Comparison of ENCODE assay signal across 1 cellular context in the genomic region with DNA sequence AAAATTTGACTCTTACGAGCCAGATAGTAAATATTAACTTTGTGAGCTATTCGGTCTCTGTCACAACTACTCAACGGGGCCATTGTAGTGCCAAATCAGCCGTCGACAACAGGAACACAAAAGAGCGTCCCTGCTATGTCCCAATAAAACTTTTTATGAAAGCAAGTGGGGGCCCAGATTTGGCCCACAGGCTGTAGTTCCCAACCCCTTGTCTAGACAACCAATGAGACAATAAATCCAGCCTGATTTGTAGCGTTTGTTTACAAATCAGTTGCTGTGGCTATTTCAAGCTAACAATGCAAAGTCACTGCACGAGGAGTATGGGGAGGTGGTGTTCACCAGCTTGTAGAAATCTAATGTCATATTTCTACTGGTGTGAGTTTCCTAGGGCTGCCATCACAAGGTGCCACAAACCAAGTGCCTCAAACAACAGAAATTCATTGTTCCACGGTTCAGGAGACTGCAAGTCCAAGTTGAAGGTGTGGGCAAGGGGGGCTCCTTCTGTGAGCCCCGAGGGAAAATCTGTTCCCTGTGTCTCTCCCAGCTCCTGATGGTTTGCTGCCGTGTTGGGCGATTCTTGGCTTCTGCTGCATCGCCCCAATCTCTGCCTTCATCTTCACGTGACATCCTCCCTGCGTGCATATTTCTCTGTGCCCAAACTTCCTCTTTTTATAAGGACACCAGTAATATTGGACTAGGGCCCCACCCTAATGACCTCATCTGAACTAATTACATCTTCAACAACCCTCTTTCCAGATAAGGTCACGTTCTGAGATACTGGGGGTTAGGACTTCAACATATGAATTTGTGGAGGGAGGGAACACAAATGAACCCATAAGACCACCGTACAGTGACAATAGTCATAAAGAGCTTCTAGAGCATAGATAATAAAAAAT.
TF ChIP-seq lines count a peak whose summit lies in the region.

No MANE protein-coding gene starts in this region.

TF ChIP-seq in K562, 482 proteins besides CTCF, POLR2A, EP300 and RAD21 (continued from another document and continues in another):
- peak; percentile 52 to 76; a peak in 3 of 4 replicates for TF ChIP-seq FOXK2 (conservative IDR thresholded peaks at IDR 0.05 in 1 of 2, IDR thresholded peaks at IDR 0.05 in 1 of 2; ENCODE audit: low read depth in 2 of 2)
- peak; percentile 78; the same call in 1 of the 2 replicates for TF ChIP-seq SREBF1 (IDR thresholded peaks at IDR 0.05; ENCODE audit: borderline replicate concordance, low read depth, low read length)
- no peak for TF ChIP-seq TFAM (CRISPR knock-in tag; conservative IDR thresholded peaks at IDR 0.05)
- TF ChIP-seq, protein P1, sequence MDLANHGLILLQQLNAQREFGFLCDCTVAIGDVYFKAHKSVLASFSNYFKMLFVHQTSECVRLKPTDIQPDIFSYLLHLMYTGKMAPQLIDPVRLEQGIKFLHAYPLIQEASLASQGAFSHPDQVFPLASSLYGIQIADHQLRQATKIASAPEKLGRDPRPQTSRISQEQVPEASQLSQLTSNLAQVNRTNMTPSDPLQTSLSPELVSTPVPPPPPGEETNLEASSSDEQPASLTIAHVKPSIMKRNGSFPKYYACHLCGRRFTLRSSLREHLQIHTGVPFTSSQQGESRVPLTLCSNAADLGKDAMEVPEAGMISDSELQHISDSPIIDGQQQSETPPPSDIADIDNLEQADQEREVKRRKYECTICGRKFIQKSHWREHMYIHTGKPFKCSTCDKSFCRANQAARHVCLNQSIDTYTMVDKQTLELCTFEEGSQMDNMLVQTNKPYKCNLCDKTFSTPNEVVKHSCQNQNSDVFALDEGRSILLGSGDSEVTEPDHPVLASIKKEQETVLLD (IDR thresholded peaks at IDR 0.05) = no peak
- no peak for TF ChIP-seq SETDB1 (IDR thresholded peaks at IDR 0.05; ENCODE audit: low read length)
- TF ChIP-seq U2AF2 (optimal IDR thresholded peaks at IDR 0.05; ENCODE audit: low read depth, low read length) = no peak
- TF ChIP-seq ZC3H11A (IDR thresholded peaks at IDR 0.05; ENCODE audit: low read depth, low read length) = no peak
- TF ChIP-seq TARDBP (IDR thresholded peaks at IDR 0.05) = no peak
- TF ChIP-seq, protein P2, sequence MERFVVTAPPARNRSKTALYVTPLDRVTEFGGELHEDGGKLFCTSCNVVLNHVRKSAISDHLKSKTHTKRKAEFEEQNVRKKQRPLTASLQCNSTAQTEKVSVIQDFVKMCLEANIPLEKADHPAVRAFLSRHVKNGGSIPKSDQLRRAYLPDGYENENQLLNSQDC (CRISPR knock-in tag; IDR thresholded peaks at IDR 0.05) = no peak
- TF ChIP-seq, protein P3, sequence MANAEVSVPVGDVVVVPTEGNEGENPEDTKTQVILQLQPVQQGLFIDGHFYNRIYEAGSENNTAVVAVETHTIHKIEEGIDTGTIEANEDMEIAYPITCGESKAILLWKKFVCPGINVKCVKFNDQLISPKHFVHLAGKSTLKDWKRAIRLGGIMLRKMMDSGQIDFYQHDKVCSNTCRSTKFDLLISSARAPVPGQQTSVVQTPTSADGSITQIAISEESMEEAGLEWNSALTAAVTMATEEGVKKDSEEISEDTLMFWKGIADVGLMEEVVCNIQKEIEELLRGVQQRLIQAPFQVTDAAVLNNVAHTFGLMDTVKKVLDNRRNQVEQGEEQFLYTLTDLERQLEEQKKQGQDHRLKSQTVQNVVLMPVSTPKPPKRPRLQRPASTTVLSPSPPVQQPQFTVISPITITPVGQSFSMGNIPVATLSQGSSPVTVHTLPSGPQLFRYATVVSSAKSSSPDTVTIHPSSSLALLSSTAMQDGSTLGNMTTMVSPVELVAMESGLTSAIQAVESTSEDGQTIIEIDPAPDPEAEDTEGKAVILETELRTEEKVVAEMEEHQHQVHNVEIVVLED (CRISPR knock-in tag; IDR thresholded peaks at IDR 0.05) = no peak
- TF ChIP-seq, protein P4, sequence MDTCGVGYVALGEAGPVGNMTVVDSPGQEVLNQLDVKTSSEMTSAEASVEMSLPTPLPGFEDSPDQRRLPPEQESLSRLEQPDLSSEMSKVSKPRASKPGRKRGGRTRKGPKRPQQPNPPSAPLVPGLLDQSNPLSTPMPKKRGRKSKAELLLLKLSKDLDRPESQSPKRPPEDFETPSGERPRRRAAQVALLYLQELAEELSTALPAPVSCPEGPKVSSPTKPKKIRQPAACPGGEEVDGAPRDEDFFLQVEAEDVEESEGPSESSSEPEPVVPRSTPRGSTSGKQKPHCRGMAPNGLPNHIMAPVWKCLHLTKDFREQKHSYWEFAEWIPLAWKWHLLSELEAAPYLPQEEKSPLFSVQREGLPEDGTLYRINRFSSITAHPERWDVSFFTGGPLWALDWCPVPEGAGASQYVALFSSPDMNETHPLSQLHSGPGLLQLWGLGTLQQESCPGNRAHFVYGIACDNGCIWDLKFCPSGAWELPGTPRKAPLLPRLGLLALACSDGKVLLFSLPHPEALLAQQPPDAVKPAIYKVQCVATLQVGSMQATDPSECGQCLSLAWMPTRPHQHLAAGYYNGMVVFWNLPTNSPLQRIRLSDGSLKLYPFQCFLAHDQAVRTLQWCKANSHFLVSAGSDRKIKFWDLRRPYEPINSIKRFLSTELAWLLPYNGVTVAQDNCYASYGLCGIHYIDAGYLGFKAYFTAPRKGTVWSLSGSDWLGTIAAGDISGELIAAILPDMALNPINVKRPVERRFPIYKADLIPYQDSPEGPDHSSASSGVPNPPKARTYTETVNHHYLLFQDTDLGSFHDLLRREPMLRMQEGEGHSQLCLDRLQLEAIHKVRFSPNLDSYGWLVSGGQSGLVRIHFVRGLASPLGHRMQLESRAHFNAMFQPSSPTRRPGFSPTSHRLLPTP (IDR thresholded peaks at IDR 0.05; ENCODE audit: borderline replicate concordance, extremely low read depth, insufficient read length) = no peak
- TF ChIP-seq, protein P5, sequence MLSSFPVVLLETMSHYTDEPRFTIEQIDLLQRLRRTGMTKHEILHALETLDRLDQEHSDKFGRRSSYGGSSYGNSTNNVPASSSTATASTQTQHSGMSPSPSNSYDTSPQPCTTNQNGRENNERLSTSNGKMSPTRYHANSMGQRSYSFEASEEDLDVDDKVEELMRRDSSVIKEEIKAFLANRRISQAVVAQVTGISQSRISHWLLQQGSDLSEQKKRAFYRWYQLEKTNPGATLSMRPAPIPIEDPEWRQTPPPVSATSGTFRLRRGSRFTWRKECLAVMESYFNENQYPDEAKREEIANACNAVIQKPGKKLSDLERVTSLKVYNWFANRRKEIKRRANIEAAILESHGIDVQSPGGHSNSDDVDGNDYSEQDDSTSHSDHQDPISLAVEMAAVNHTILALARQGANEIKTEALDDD (IDR thresholded peaks at IDR 0.05) = no peak
- TF ChIP-seq, protein P6, sequence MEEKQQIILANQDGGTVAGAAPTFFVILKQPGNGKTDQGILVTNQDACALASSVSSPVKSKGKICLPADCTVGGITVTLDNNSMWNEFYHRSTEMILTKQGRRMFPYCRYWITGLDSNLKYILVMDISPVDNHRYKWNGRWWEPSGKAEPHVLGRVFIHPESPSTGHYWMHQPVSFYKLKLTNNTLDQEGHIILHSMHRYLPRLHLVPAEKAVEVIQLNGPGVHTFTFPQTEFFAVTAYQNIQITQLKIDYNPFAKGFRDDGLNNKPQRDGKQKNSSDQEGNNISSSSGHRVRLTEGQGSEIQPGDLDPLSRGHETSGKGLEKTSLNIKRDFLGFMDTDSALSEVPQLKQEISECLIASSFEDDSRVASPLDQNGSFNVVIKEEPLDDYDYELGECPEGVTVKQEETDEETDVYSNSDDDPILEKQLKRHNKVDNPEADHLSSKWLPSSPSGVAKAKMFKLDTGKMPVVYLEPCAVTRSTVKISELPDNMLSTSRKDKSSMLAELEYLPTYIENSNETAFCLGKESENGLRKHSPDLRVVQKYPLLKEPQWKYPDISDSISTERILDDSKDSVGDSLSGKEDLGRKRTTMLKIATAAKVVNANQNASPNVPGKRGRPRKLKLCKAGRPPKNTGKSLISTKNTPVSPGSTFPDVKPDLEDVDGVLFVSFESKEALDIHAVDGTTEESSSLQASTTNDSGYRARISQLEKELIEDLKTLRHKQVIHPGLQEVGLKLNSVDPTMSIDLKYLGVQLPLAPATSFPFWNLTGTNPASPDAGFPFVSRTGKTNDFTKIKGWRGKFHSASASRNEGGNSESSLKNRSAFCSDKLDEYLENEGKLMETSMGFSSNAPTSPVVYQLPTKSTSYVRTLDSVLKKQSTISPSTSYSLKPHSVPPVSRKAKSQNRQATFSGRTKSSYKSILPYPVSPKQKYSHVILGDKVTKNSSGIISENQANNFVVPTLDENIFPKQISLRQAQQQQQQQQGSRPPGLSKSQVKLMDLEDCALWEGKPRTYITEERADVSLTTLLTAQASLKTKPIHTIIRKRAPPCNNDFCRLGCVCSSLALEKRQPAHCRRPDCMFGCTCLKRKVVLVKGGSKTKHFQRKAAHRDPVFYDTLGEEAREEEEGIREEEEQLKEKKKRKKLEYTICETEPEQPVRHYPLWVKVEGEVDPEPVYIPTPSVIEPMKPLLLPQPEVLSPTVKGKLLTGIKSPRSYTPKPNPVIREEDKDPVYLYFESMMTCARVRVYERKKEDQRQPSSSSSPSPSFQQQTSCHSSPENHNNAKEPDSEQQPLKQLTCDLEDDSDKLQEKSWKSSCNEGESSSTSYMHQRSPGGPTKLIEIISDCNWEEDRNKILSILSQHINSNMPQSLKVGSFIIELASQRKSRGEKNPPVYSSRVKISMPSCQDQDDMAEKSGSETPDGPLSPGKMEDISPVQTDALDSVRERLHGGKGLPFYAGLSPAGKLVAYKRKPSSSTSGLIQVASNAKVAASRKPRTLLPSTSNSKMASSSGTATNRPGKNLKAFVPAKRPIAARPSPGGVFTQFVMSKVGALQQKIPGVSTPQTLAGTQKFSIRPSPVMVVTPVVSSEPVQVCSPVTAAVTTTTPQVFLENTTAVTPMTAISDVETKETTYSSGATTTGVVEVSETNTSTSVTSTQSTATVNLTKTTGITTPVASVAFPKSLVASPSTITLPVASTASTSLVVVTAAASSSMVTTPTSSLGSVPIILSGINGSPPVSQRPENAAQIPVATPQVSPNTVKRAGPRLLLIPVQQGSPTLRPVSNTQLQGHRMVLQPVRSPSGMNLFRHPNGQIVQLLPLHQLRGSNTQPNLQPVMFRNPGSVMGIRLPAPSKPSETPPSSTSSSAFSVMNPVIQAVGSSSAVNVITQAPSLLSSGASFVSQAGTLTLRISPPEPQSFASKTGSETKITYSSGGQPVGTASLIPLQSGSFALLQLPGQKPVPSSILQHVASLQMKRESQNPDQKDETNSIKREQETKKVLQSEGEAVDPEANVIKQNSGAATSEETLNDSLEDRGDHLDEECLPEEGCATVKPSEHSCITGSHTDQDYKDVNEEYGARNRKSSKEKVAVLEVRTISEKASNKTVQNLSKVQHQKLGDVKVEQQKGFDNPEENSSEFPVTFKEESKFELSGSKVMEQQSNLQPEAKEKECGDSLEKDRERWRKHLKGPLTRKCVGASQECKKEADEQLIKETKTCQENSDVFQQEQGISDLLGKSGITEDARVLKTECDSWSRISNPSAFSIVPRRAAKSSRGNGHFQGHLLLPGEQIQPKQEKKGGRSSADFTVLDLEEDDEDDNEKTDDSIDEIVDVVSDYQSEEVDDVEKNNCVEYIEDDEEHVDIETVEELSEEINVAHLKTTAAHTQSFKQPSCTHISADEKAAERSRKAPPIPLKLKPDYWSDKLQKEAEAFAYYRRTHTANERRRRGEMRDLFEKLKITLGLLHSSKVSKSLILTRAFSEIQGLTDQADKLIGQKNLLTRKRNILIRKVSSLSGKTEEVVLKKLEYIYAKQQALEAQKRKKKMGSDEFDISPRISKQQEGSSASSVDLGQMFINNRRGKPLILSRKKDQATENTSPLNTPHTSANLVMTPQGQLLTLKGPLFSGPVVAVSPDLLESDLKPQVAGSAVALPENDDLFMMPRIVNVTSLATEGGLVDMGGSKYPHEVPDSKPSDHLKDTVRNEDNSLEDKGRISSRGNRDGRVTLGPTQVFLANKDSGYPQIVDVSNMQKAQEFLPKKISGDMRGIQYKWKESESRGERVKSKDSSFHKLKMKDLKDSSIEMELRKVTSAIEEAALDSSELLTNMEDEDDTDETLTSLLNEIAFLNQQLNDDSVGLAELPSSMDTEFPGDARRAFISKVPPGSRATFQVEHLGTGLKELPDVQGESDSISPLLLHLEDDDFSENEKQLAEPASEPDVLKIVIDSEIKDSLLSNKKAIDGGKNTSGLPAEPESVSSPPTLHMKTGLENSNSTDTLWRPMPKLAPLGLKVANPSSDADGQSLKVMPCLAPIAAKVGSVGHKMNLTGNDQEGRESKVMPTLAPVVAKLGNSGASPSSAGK (IDR thresholded peaks at IDR 0.05) = peak; percentile 33; the same call in 1 of the 2 replicates
- TF ChIP-seq BRCA1 (IDR thresholded peaks at IDR 0.05) = no peak
- TF ChIP-seq BRCA1 (CRISPR knock-in tag; IDR thresholded peaks at IDR 0.05) = no peak
- no peak for TF ChIP-seq FIP1L1 (IDR thresholded peaks at IDR 0.05; ENCODE audit: low read depth, low read length, poor library complexity, severe bottlenecking)
- TF ChIP-seq ZNF586 (CRISPR knock-in tag; conservative IDR thresholded peaks at IDR 0.05) = no peak
- TF ChIP-seq ZNF253 (CRISPR knock-in tag; conservative IDR thresholded peaks at IDR 0.05) = no peak
- TF ChIP-seq, protein P7, sequence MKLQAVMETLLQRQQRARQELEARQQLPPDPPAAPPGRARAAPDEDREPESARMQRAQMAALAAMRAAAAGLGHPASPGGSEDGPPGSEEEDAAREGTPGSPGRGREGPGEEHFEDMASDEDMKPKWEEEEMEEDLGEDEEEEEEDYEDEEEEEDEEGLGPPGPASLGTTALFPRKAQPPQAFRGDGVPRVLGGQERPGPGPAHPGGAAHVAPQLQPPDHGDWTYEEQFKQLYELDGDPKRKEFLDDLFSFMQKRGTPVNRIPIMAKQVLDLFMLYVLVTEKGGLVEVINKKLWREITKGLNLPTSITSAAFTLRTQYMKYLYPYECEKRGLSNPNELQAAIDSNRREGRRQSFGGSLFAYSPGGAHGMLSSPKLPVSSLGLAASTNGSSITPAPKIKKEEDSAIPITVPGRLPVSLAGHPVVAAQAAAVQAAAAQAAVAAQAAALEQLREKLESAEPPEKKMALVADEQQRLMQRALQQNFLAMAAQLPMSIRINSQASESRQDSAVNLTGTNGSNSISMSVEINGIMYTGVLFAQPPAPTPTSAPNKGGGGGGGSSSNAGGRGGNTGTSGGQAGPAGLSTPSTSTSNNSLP (IDR thresholded peaks at IDR 0.05; ENCODE audit: borderline replicate concordance, low read depth, low read length) = peak; percentile 33; the same call in 1 of the 2 replicates
- no peak for TF ChIP-seq TCF3 (CRISPR knock-in tag; IDR thresholded peaks at IDR 0.05)
- TF ChIP-seq RFX1 (IDR thresholded peaks at IDR 0.05) = no peak
- TF ChIP-seq, protein P8, sequence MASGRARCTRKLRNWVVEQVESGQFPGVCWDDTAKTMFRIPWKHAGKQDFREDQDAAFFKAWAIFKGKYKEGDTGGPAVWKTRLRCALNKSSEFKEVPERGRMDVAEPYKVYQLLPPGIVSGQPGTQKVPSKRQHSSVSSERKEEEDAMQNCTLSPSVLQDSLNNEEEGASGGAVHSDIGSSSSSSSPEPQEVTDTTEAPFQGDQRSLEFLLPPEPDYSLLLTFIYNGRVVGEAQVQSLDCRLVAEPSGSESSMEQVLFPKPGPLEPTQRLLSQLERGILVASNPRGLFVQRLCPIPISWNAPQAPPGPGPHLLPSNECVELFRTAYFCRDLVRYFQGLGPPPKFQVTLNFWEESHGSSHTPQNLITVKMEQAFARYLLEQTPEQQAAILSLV (tag; IDR thresholded peaks at IDR 0.05) = no peak
- no peak for TF ChIP-seq ZNF274 (IDR thresholded peaks at IDR 0.05; ENCODE audit: borderline replicate concordance, low read depth, low read length)
- no peak for TF ChIP-seq XRCC3 (IDR thresholded peaks at IDR 0.05)
- no peak for TF ChIP-seq NFYB (IDR thresholded peaks at IDR 0.05; ENCODE audit: extremely low read depth, insufficient read length)
- no peak for TF ChIP-seq ZNF445 (CRISPR knock-in tag; IDR thresholded peaks at IDR 0.05; ENCODE audit: low read depth)
- TF ChIP-seq SREBF2 (CRISPR knock-in tag; IDR thresholded peaks at IDR 0.05) = no peak
- TF ChIP-seq JUN (IDR thresholded peaks at IDR 0.05; ENCODE audit: borderline replicate concordance, low read depth, low read length) = peak; percentile 91
- 0 out of 2 replicates have a peak, but pooled peaks have one; percentile 62 for TF ChIP-seq JUN (CRISPR knock-in tag; IDR thresholded peaks at IDR 0.05; ENCODE audit: borderline replicate concordance)
- TF ChIP-seq ZNF76 (CRISPR knock-in tag; IDR thresholded peaks at IDR 0.05; ENCODE audit: borderline replicate concordance) = no peak
- no peak for TF ChIP-seq NR2F6 (CRISPR knock-in tag; IDR thresholded peaks at IDR 0.05)
- no peak for TF ChIP-seq MCM2 (IDR thresholded peaks at IDR 0.05; ENCODE audit: low read depth)
